1 cellular context compared by ENCODE assay signal in the genomic region with DNA sequence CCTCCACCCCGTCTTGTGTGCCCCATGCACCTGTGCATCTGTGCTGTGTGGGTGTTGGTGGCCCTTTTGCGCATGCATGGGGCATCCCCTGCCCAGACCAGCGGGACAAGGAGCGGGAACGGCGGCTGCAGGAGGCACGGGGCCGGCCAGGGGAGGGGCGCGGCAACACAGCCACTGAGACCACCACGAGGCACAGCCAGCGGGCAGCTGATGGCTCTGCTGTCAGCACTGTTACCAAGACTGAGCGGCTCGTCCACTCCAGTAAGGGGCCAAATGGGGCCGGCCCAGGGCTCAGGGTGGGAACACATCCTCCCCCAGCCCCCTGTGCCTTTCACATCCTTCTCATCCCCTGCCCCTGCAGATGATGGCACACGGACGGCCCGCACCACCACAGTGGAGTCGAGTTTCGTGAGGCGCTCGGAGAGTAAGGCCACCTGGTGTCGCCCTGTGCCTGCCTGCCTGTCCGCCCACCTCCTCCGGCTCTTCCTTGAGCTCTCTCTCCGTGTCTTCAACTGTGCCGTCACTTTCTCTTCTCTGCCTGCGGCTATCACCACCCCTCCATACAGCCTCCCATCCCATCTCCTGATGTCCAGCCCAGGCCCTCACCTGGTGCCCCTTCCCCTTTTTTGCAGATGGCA.
TF ChIP-seq lines count a peak whose summit lies in the region.

No MANE protein-coding gene starts in this region.

TF ChIP-seq in GM23338, 12 proteins besides CTCF, POLR2A, EP300 and RAD21 (continued from another document):
- TF ChIP-seq ETS1 (IDR thresholded peaks at IDR 0.05): no peak
